ENCODE assay signal across 12 cellular contexts in the genomic region with DNA sequence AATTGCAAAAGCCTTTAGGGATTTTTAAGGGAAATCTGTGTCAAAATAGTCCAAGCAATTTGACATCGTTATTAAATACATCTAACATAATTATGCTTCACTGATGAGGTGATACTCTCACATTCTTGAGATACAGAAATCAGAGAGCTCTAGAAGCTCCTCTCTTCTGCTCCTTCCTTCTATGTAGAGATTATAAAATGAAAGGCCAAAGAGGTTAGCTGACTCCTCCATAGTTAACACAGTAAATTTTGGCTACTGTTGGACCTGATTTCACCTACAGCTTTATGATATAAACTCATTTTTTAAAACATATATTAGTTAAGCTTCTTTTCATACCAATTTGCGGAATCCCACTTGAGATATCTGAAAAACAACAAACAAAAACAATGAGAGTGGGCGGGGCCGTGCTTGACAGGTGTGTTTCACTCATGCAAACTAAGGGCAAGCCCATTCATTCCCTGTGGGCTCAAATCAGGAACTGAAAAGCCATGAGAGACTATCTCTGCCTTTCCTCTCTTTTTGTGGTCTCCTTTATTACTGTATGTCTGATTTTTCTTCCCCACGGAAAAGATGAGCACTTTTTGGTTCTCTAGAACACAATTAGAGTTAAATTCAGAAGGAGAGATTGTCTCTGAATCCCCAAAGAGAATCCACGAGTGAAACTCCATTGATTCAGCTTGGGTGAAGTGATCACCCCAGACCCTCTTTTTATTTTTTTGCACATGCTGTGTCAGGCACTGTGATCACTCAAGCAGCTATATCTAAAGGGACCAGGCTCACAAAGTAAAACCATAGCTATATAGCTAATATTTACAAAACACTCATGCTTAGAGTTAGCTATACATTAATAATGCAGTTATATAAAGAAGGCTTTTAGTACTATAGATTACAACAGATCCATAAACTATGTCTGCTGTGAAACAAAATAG.
A peak's percentile ranks its signal among the peaks of the same experiment; 100 is the strongest.
DNase-seq lines count a peak whose midpoint lies in the region; ATAC-seq, FAIRE-seq and TF ChIP-seq lines count a peak whose summit lies in the region.
"Had no signal": no experiment of that assay in that cellular context is flagged by ENCODE, and none has a peak within 500 bp of the region (broad histone marks: within the 10 kb centered on the region; RNA-seq: fewer than 3 reads in every experiment).

No MANE protein-coding gene starts in this region.

- peak; percentile 76 for ATAC-seq in GM19351 (IDR thresholded peaks at IDR 0.05; ENCODE audit: unreplicated experiment)
- ATAC-seq in HG02759 (IDR thresholded peaks at IDR 0.05; ENCODE audit: unreplicated experiment): peak; percentile 92
- ATAC-seq in HG03460 (IDR thresholded peaks at IDR 0.05; ENCODE audit: unreplicated experiment): peak; percentile 76
- ATAC-seq: gastrocnemius medialis, left lung had no signal

- POLR2A ChIA-PET in HEK293T (lab: Yijun Ruan, JAX): no interaction called here

- FAIRE-seq in GM12891 (lab: Jason Lieb, UNC): no peak

- CTCF ChIA-PET in HEK293T (lab: Yijun Ruan, JAX): no interaction called here

- no peak for DNase-seq in GM12891 (ENCODE audit: insufficient read length, low spot score)
- no peak for DNase-seq in HEK293T (ENCODE audit: extremely low spot score)
- no peak for DNase-seq in activated CD8-positive, alpha-beta memory T cell treated with anti-CD3 and anti-CD28 coated beads, Interleukin-2, amount 50 U/mL, for 48 hours
- no peak for DNase-seq in foreskin melanocyte
- DNase-seq in central memory CD4-positive, alpha-beta T cell: no peak
- DNase-seq: C1 segment of cervical spinal cord; gastrocnemius medialis; left lung; stimulated activated CD4-positive, alpha-beta T cell treated with anti-CD3 and anti-CD28 coated beads, Interleukin-1b, Interleukin-23, amount 100 ng/mL, for 48 hours had no signal

- no peak for TF ChIP-seq POLR2A in GM12891 (IDR thresholded peaks at IDR 0.05; ENCODE audit: low read depth, low read length)

TF ChIP-seq in GM12891, 5 proteins besides CTCF, POLR2A, EP300 and RAD21:
- TF ChIP-seq SPI1 (IDR thresholded peaks at IDR 0.05; ENCODE audit: low read depth, low read length): peak; percentile 82
- TF ChIP-seq PAX5 (IDR thresholded peaks at IDR 0.05; ENCODE audit: insufficient read depth, low read length, severe bottlenecking): no peak
- TF ChIP-seq POU2F2 (IDR thresholded peaks at IDR 0.05; ENCODE audit: low read depth, low read length): peak; percentile 28; the same call in 1 of the 2 replicates

TF ChIP-seq in HEK293T, 16 proteins besides CTCF, POLR2A, EP300 and RAD21:
- no peak for TF ChIP-seq L3MBTL2 (conservative IDR thresholded peaks at IDR 0.05)
- TF ChIP-seq SUZ12 (IDR thresholded peaks at IDR 0.05): no peak
- TF ChIP-seq FOXM1 (IDR thresholded peaks at IDR 0.05; ENCODE audit: borderline replicate concordance): no peak
- no peak for TF ChIP-seq NFRKB (IDR thresholded peaks at IDR 0.05)
- no peak for TF ChIP-seq ZNF384 (IDR thresholded peaks at IDR 0.05)
- TF ChIP-seq ARNT (IDR thresholded peaks at IDR 0.05): no peak
- TF ChIP-seq FOXA1 (IDR thresholded peaks at IDR 0.05): no peak
- TF ChIP-seq FOXK2 (IDR thresholded peaks at IDR 0.05): no peak
- no peak for TF ChIP-seq HDGF (IDR thresholded peaks at IDR 0.05; ENCODE audit: borderline replicate concordance)
- no peak for TF ChIP-seq CTBP1 (IDR thresholded peaks at IDR 0.05; ENCODE audit: borderline replicate concordance)
